8 cellular contexts compared by ENCODE assay signal in genomic region chr2:62197609-62198236, GRCh38. TPM values are rescaled to one million over a fixed set of nuclear protein-coding genes. Genes with fewer than 3 reads are reported as not detected.
DNase-seq lines count a peak whose midpoint lies in the region; ATAC-seq and TF ChIP-seq lines count a peak whose summit lies in the region.

No MANE protein-coding gene starts in this region.

- intact Hi-C loops in IMR-90 (cut with micrococcal nuclease) = loop anchor here (5.0 kb wide), 2 partner anchors 100 to 280 kb away; no protein-coding TSS in a partner anchor

- no peaks in the 10 kb centered on the region for H3K27me3 ChIP-seq in IMR-90 (ENCODE audit: control insufficient read depth, insufficient read depth, low read length)
- H3K27me3 ChIP-seq in foreskin keratinocyte = no peaks in the 10 kb centered on the region
- no peaks in the 10 kb centered on the region for H3K27me3 ChIP-seq in neuron (ENCODE audit: insufficient read depth, low read length)

- ATAC-seq in IMR-90 (ENCODE audit: low read depth) (no peak), foreskin keratinocyte (peak; percentile 12), GM19452 (IDR thresholded peaks at IDR 0.05; ENCODE audit: unreplicated experiment) (no peak), GM18867 (IDR thresholded peaks at IDR 0.05; ENCODE audit: unreplicated experiment) (no peak)

- H3K9me3 Mint-ChIP-seq in activated T-cell treated with anti-CD3 and anti-CD28 coated beads, Interleukin-2, amount 50 U/mL, for 24 hours = no peaks in the 10 kb centered on the region

- no peak overlapping the region for H4K5ac ChIP-seq in IMR-90 (ENCODE audit: low read depth, low read length)

- H3K4me1 ChIP-seq in IMR-90 (ENCODE audit: control insufficient read depth, insufficient read depth, low read length) (peaks cover 5% of the 10 kb centered on the region), foreskin keratinocyte (peaks cover 6% of the 10 kb centered on the region), neuron (ENCODE audit: insufficient read depth, low read length) (peaks cover 7% of the 10 kb centered on the region)

- TF ChIP-seq CTCF in IMR-90 (conservative IDR thresholded peaks at IDR 0.05; ENCODE audit: low read depth, low read length) (no peak), foreskin keratinocyte (conservative IDR thresholded peaks at IDR 0.05) (no peak)

- BruUV-seq in IMR-90 (replicated peaks; lab: Mats Ljungman, UMichigan) = no TSS peak

- H2BK20ac ChIP-seq in IMR-90 (ENCODE audit: low read depth, low read length) = no peak overlapping the region

- no peak overlapping the region for H2BK15ac ChIP-seq in IMR-90 (ENCODE audit: low read depth, low read length)

- H3K79me1 ChIP-seq in IMR-90 (ENCODE audit: low read depth in 1 of 2, low read length in 2 of 2) = peaks cover 20 to 39% of the 10 kb centered on the region in 2 experiments

- H3K4ac ChIP-seq in IMR-90 (ENCODE audit: low read depth, low read length) = no peak overlapping the region

- no peak overlapping the region for H4K91ac ChIP-seq in IMR-90 (ENCODE audit: insufficient read depth, low read depth, low read length)

- H2AFZ ChIP-seq in IMR-90 (replicated peaks; ENCODE audit: low read length, poor library complexity) (peak overlapping the region; percentile 67), neuron (ENCODE audit: low read depth, low read length) (peak overlapping the region; percentile 99)

- 0% methylated on average over 1 of the region's 20 CpGs; no CpG with 5 or more reads in 1 of the 2 experiments for WGBS in IMR-90 (ENCODE audit: extremely low coverage in 2 of 2, insufficient read length in 1 of 2), 2 experiments

- peak overlapping the region; percentile 39 for H2AK9ac ChIP-seq in IMR-90 (replicated peaks; ENCODE audit: low read depth, low read length, poor library complexity)

- H3K36me3 ChIP-seq in IMR-90 (ENCODE audit: control insufficient read depth, insufficient read depth, low read length) (no peaks in the 10 kb centered on the region), neuron (ENCODE audit: insufficient read depth, low read length) (no peaks in the 10 kb centered on the region)

- TF ChIP-seq RAD21 in IMR-90 (IDR thresholded peaks at IDR 0.05; ENCODE audit: low read length) = no peak

- no peak overlapping the region for H2AK5ac ChIP-seq in IMR-90 (ENCODE audit: low read depth, low read length)

- CTCF ChIA-PET in IMR-90 (lab: Yijun Ruan, JAX) = no interaction called here

- H3K27me3 Mint-ChIP-seq in activated T-cell treated with anti-CD3 and anti-CD28 coated beads, Interleukin-2, amount 50 U/mL, for 24 hours = no peaks in the 10 kb centered on the region

- H2BK120ac ChIP-seq in IMR-90 (ENCODE audit: low read depth, low read length) = no peak overlapping the region

- H3K23ac ChIP-seq in IMR-90 (ENCODE audit: low read depth, low read length) = peak overlapping the region; percentile 4; the same call in 1 of the 2 replicates

- no peak overlapping the region for H3K9ac ChIP-seq in IMR-90 (ENCODE audit: low read depth, low read length)

- peak overlapping the region; percentile 85 for H3K27ac Mint-ChIP-seq in activated T-cell treated with anti-CD3 and anti-CD28 coated beads, Interleukin-2, amount 50 U/mL, for 24 hours

- no peak overlapping the region for H3K14ac ChIP-seq in IMR-90 (replicated peaks; ENCODE audit: low read depth, low read length)

- no peak overlapping the region for H2BK5ac ChIP-seq in IMR-90 (ENCODE audit: low read depth, low read length, poor library complexity, severe bottlenecking)

- H3K18ac ChIP-seq in IMR-90 (ENCODE audit: low read depth, low read length) = no peak overlapping the region

- no peak overlapping the region for H3K56ac ChIP-seq in IMR-90 (ENCODE audit: extremely low read depth, insufficient read depth, low read length)

- H3K4me1 Mint-ChIP-seq in activated T-cell treated with anti-CD3 and anti-CD28 coated beads, Interleukin-2, amount 50 U/mL, for 24 hours (ENCODE audit: low read depth) = peaks cover 53% of the 10 kb centered on the region

- H3K27ac ChIP-seq in IMR-90 (ENCODE audit: insufficient read depth, low read length) (no peak overlapping the region), foreskin keratinocyte (peak overlapping the region; percentile 48)

- H3K36me3 Mint-ChIP-seq in activated T-cell treated with anti-CD3 and anti-CD28 coated beads, Interleukin-2, amount 50 U/mL, for 24 hours (ENCODE audit: low read depth) = peaks cover 22% of the 10 kb centered on the region

- no peak for TF ChIP-seq POLR2A in IMR-90 (IDR thresholded peaks at IDR 0.05; ENCODE audit: low read depth, low read length)

- peaks cover 24% of the 10 kb centered on the region for H4K20me1 ChIP-seq in IMR-90 (ENCODE audit: insufficient read depth, low read length)

- peak overlapping the region; percentile 87 for H3K4me2 ChIP-seq in IMR-90 (ENCODE audit: low read depth, low read length)

- H3K4me3 Mint-ChIP-seq in activated T-cell treated with anti-CD3 and anti-CD28 coated beads, Interleukin-2, amount 50 U/mL, for 24 hours = peak overlapping the region; percentile 90

- no peaks in the 10 kb centered on the region for H3K9me3 ChIP-seq in IMR-90 (ENCODE audit: control insufficient read depth, insufficient read depth, low read length)
- no peaks in the 10 kb centered on the region for H3K9me3 ChIP-seq in neuron (ENCODE audit: low read length)

- DNase-seq in C1 segment of cervical spinal cord (lab: John Stamatoyannopoulos, UW) (peak in 8 of 14 donors; percentile 2 to 37 (median 22)), IMR-90 (no peak), foreskin keratinocyte (peak in 1 of 2 donors; percentile 13), NCI-H1436 (lab: John Stamatoyannopoulos, UW) (no peak)
- peak; percentile 48 for DNase-seq in activated T-cell treated with anti-CD3 and anti-CD28 coated beads, Interleukin-2, amount 50 U/mL, for 24 hours

- dilution Hi-C loops in IMR-90 (cut with HindIII; ENCODE audit: low sequenced_read_pairs, unreplicated experiment) = no loop called here

- POLR2A ChIA-PET in IMR-90 (lab: Charles Lee; ENCODE audit: unreplicated experiment) = no interaction called here

- H4K8ac ChIP-seq in IMR-90 (ENCODE audit: low read depth in 2 of 2, low read length in 2 of 2) = no peak overlapping the region

- peak overlapping the region; percentile 91 for H3K4me3 ChIP-seq in IMR-90 (ENCODE audit: insufficient read depth, low read depth, low read length)
- peak overlapping the region; percentile 99 for H3K4me3 ChIP-seq in neuron (ENCODE audit: low read length)

- H3K9me1 ChIP-seq in IMR-90 (ENCODE audit: insufficient read depth, low read length) = 0 out of 2 replicates have a peak, but pooled peaks cover 7% of the 10 kb centered on the region

- in situ Hi-C loops in IMR-90 (cut with MboI; ENCODE audit: low sequenced_read_pairs) = no loop called here

TF ChIP-seq in IMR-90, 13 proteins besides CTCF, POLR2A, EP300 and RAD21:
- no peak for TF ChIP-seq FOS (IDR thresholded peaks at IDR 0.05; ENCODE audit: low read depth, low read length)
- TF ChIP-seq RCOR1 (IDR thresholded peaks at IDR 0.05; ENCODE audit: insufficient replicate concordance, low read length) = no peak
- no peak for TF ChIP-seq BHLHE40 (IDR thresholded peaks at IDR 0.05; ENCODE audit: low read depth, low read length)
- no peak for TF ChIP-seq RFX5 (IDR thresholded peaks at IDR 0.05; ENCODE audit: low read depth, low read length)
- TF ChIP-seq MAFK (IDR thresholded peaks at IDR 0.05; ENCODE audit: low read depth, low read length) = no peak
- no peak for TF ChIP-seq SMC3 (IDR thresholded peaks at IDR 0.05; ENCODE audit: low read depth, low read length)
- no peak for TF ChIP-seq ELK1 (IDR thresholded peaks at IDR 0.05; ENCODE audit: borderline replicate concordance, low read depth, low read length)
- no peak for TF ChIP-seq USF2 (IDR thresholded peaks at IDR 0.05; ENCODE audit: low read depth, low read length)
- no peak for TF ChIP-seq NFE2L2 (IDR thresholded peaks at IDR 0.05; ENCODE audit: low read depth, low read length)
- no peak for TF ChIP-seq CHD1 (IDR thresholded peaks at IDR 0.05; ENCODE audit: low read depth, low read length)
- TF ChIP-seq MAZ (IDR thresholded peaks at IDR 0.05; ENCODE audit: borderline replicate concordance, low read depth, low read length) = no peak
- TF ChIP-seq CEBPB (IDR thresholded peaks at IDR 0.05; ENCODE audit: low read depth, low read length) = no peak
- TF ChIP-seq MXI1 (IDR thresholded peaks at IDR 0.05; ENCODE audit: borderline replicate concordance, low read depth, low read length) = no peak

RNA-seq across cellular contexts. Expression of gene B3GNT2, which starts 1.8 kb away (rescaled TPM):
- total RNA-seq in IMR-90 (2012; rRNA removed) (11.1 and 12.2 TPM in 2 replicates), foreskin keratinocyte (27.8 and 30.6 TPM in 2 replicates)
- polyA plus RNA-seq in IMR-90 (2012; rRNA removed) (4.2 and 5.0 TPM in 2 replicates), foreskin keratinocyte (11.2 and 12.9 TPM in 2 replicates)
- 2.2 and 2.6 TPM in 2 replicates for polyA plus RNA-seq in IMR-90 (2012; cell fraction: cytosol; rRNA removed)
- polyA plus RNA-seq in IMR-90 (2012; cell fraction: nucleus; rRNA removed; ENCODE audit: low replicate concordance) = 0.71 and 2.2 TPM in 2 replicates

Comparison
In these comparisons a context has a peak if more than half of its experiments do, and no peak if none do; other contexts are left out.
1. DNase-seq: peak in C1 segment of cervical spinal cord (8 of 14) and activated T-cell treated with anti-CD3 and anti-CD28 coated beads, Interleukin-2, amount 50 U/mL, for 24 hours (single experiment); none in IMR-90 (single experiment) and NCI-H1436 (single experiment).